ENCODE assay signal across 3 cellular contexts in genomic region chrX:138484451-138484850, GRCh38.
"Had no signal": no experiment of that assay in that cellular context is flagged by ENCODE, and none has a peak within 500 bp of the region (broad histone marks: within the 10 kb centered on the region; RNA-seq: fewer than 3 reads in every experiment).

No MANE protein-coding gene starts in this region.

- ATAC-seq: GM12878 had no signal

- H3K4me3 ChIP-seq: GM12878 had no signal

- DNase-seq: GDM1, GF-D8 had no signal
